Comparison of ENCODE assay signal across 16 cellular contexts in genomic region chr6:14016432-14016831, GRCh38.
A peak's percentile ranks its signal among the peaks of the same experiment; 100 is the strongest.
DNase-seq lines count a peak whose midpoint lies in the region; ATAC-seq, FAIRE-seq and TF ChIP-seq lines count a peak whose summit lies in the region.
"Had no signal": no experiment of that assay in that cellular context is flagged by ENCODE, and none has a peak within 500 bp of the region (broad histone marks: within the 10 kb centered on the region; RNA-seq: fewer than 3 reads in every experiment).

No MANE protein-coding gene starts in this region.

- ATAC-seq in pancreas (no peak), HG03520 (IDR thresholded peaks at IDR 0.05; ENCODE audit: unreplicated experiment) (no peak)
- ATAC-seq: HCT116 had no signal

- peak overlapping the region; percentile 32 to 68 for H2BK12ac ChIP-seq in mesenchymal stem cell (ENCODE audit: low read length in 2 of 2)

- 85% methylated on average over 12 of the region's 12 CpGs for WGBS in mesenchymal stem cell
- WGBS in pancreas, 2 donors = 77 to 80% methylated on average over 12 of the region's 12 CpGs

- H3K4me1 ChIP-seq in mesenchymal stem cell (ENCODE audit: control insufficient read depth, insufficient read depth, low read depth, low read length) = peaks cover 2% of the 10 kb centered on the region
- no peaks in the 10 kb centered on the region for H3K4me1 ChIP-seq in pancreas
- H3K4me1 ChIP-seq: Caco-2 had no signal

- H2BK120ac ChIP-seq in mesenchymal stem cell (ENCODE audit: low read depth, low read length) = no peak overlapping the region

- H4K91ac ChIP-seq in mesenchymal stem cell (ENCODE audit: low read length) = no peak overlapping the region

- H3K79me1 ChIP-seq in mesenchymal stem cell (replicated peaks; ENCODE audit: low read length, poor library complexity, severe bottlenecking) = no peaks in the 10 kb centered on the region

- H2AK5ac ChIP-seq in mesenchymal stem cell (ENCODE audit: low read length, severe bottlenecking) = no peak overlapping the region

- H4K8ac ChIP-seq in mesenchymal stem cell (ENCODE audit: low read length) = no peak overlapping the region

- DNase-seq in ELF-1 (ENCODE audit: low read depth, low spot score) = peak; percentile 48
- peak; percentile 23 for DNase-seq in SK-N-DZ (ENCODE audit: low spot score)
- no peak for DNase-seq in mesenchymal stem cell
- DNase-seq in pancreas = no peak
- no peak for DNase-seq in activated naive CD4-positive, alpha-beta T cell (lab: John Stamatoyannopoulos, UW)
- DNase-seq in NCI-H446 (lab: John Stamatoyannopoulos, UW) = no peak
- DNase-seq: 8988T; AML-193; Caco-2; CD8-positive, alpha-beta memory T cell; DND-41; GF-D8 had no signal

- H2BK5ac ChIP-seq in mesenchymal stem cell (ENCODE audit: low read depth, low read length, poor library complexity, severe bottlenecking) = no peak overlapping the region

- intact Hi-C loops in pancreas (cut with DNase I) = no loop called here

- TF ChIP-seq CTCF in pancreas (IDR thresholded peaks at IDR 0.05) = no peak

- no peak overlapping the region for H3K14ac ChIP-seq in mesenchymal stem cell (ENCODE audit: low read length in 2 of 2)

- no peaks in the 10 kb centered on the region for H3K27me3 ChIP-seq in mesenchymal stem cell (ENCODE audit: control insufficient read depth in 1 of 2, insufficient read depth in 1 of 2, low read length in 2 of 2)
- no peaks in the 10 kb centered on the region for H3K27me3 ChIP-seq in pancreas
- H3K27me3 ChIP-seq: BLaER1 had no signal

- H3K18ac ChIP-seq in mesenchymal stem cell (ENCODE audit: low read depth in 1 of 2, low read length in 2 of 2) = peak overlapping the region in 1 of 2 experiments; percentile 23

- no peak overlapping the region for H2BK15ac ChIP-seq in mesenchymal stem cell (ENCODE audit: low read depth, poor library complexity, severe bottlenecking)

- H2AFZ ChIP-seq in mesenchymal stem cell (ENCODE audit: low read depth, low read length) = no peak overlapping the region

- H3K36me3 ChIP-seq in mesenchymal stem cell (ENCODE audit: control insufficient read depth in 1 of 2, insufficient read depth in 2 of 2, low read depth in 1 of 2, low read length in 2 of 2) (no peaks in the 10 kb centered on the region), pancreas (no peaks in the 10 kb centered on the region)
- H3K36me3 ChIP-seq: BLaER1 had no signal

- no peak overlapping the region for H3K4ac ChIP-seq in mesenchymal stem cell (ENCODE audit: low read depth in 1 of 2, low read length in 2 of 2)

- H3K4me2 ChIP-seq in mesenchymal stem cell (ENCODE audit: low read length, poor library complexity, severe bottlenecking) = no peak overlapping the region
- H3K4me2 ChIP-seq: BLaER1 had no signal

- H3K9me3 ChIP-seq in mesenchymal stem cell (ENCODE audit: control insufficient read depth, low read length) (peaks cover 6% of the 10 kb centered on the region), pancreas (no peaks in the 10 kb centered on the region)

- no peak overlapping the region for H3K4me3 ChIP-seq in mesenchymal stem cell (ENCODE audit: insufficient read depth in 1 of 2, low read depth in 1 of 2, low read length in 2 of 2)
- H3K4me3 ChIP-seq in pancreas = no peak overlapping the region
- H3K4me3 ChIP-seq: BLaER1 had no signal

- no peak overlapping the region for H3K23ac ChIP-seq in mesenchymal stem cell (ENCODE audit: low read length in 2 of 2)

- H3K27ac ChIP-seq in mesenchymal stem cell (ENCODE audit: low read length, poor library complexity, severe bottlenecking) (no peak overlapping the region), pancreas (peak overlapping the region in 3 of 4 donors; percentile 2 to 66 (median 53))
- H3K27ac ChIP-seq: BLaER1 had no signal

- no peak for FAIRE-seq in pancreas (lab: Jason Lieb, UNC)
- FAIRE-seq: GM19239 had no signal

- H3K9ac ChIP-seq in mesenchymal stem cell (ENCODE audit: low read length) = peak overlapping the region; percentile 60
- H3K9ac ChIP-seq: BLaER1 had no signal

Comparison
In these comparisons a context has a peak if more than half of its experiments do, and no peak if none do; other contexts are left out.
1. DNase-seq: peak in ELF-1 (single experiment) and SK-N-DZ (single experiment); none in mesenchymal stem cell (single experiment), pancreas (0 of 6), activated naive CD4-positive, alpha-beta T cell (0 of 4) and NCI-H446 (0 of 2).